20 cellular contexts compared by ENCODE assay signal in genomic region chr1:97097404-97097925, GRCh38.
"Had no signal": no experiment of that assay in that cellular context is flagged by ENCODE, and none has a peak within 500 bp of the region (broad histone marks: within the 10 kb centered on the region; RNA-seq: fewer than 3 reads in every experiment).

No MANE protein-coding gene starts in this region.

- H3K27ac ChIP-seq: hepatocyte, parathyroid adenoma, psoas muscle, suprapubic skin, thyroid gland, upper lobe of right lung had no signal

- ATAC-seq: effector memory CD8-positive, alpha-beta T cell; left colon; left ventricle myocardium superior; naive thymus-derived CD4-positive, alpha-beta T cell; psoas muscle; sciatic nerve; stimulated activated naive CD8-positive, alpha-beta T cell treated with anti-CD3 and anti-CD28 coated beads, Interleukin-15, Interleukin-2, amounts not matched to agents 100 U/mL and 50 U/mL, for 24 hours; upper lobe of right lung had no signal

- H3K27me3 Mint-ChIP-seq: dendritic cell treated with granulocyte-macrophage colony-stimulating factor and Interleukin-4, amounts not matched to agents 40 ng/mL and 50 ng/mL, for 4 days; effector memory CD8-positive, alpha-beta T cell; naive thymus-derived CD4-positive, alpha-beta T cell had no signal

- H3K9me3 Mint-ChIP-seq: effector memory CD8-positive, alpha-beta T cell; naive thymus-derived CD4-positive, alpha-beta T cell; nephron progenitor cell had no signal

- DNase-seq: effector memory CD8-positive, alpha-beta T cell; erythroblast; foreskin melanocyte; head of caudate nucleus; left colon; left ventricle myocardium superior; mesendoderm; naive thymus-derived CD4-positive, alpha-beta T cell; nephron progenitor cell; psoas muscle; retina; stimulated activated CD4-positive, alpha-beta T cell treated with anti-CD3 and anti-CD28 coated beads, Interleukin-12 subunit alpha, Interleukin-12 subunit beta, amount 100 ng/mL, for 4 hours; stimulated activated naive CD8-positive, alpha-beta T cell treated with anti-CD3 and anti-CD28 coated beads, Interleukin-15, Interleukin-2, amounts not matched to agents 100 U/mL and 50 U/mL, for 24 hours; thyroid gland; upper lobe of right lung had no signal

- H3K4me1 Mint-ChIP-seq: naive thymus-derived CD4-positive, alpha-beta T cell; nephron progenitor cell had no signal

- H3K27ac Mint-ChIP-seq: dendritic cell treated with granulocyte-macrophage colony-stimulating factor and Interleukin-4, amounts not matched to agents 40 ng/mL and 50 ng/mL, for 4 days; effector memory CD8-positive, alpha-beta T cell; naive thymus-derived CD4-positive, alpha-beta T cell; nephron progenitor cell had no signal

- H3K4me3 Mint-ChIP-seq: dendritic cell treated with granulocyte-macrophage colony-stimulating factor and Interleukin-4, amounts not matched to agents 40 ng/mL and 50 ng/mL, for 4 days; effector memory CD8-positive, alpha-beta T cell; naive thymus-derived CD4-positive, alpha-beta T cell; nephron progenitor cell had no signal
